8 cellular contexts compared by ENCODE assay signal in the genomic region with DNA sequence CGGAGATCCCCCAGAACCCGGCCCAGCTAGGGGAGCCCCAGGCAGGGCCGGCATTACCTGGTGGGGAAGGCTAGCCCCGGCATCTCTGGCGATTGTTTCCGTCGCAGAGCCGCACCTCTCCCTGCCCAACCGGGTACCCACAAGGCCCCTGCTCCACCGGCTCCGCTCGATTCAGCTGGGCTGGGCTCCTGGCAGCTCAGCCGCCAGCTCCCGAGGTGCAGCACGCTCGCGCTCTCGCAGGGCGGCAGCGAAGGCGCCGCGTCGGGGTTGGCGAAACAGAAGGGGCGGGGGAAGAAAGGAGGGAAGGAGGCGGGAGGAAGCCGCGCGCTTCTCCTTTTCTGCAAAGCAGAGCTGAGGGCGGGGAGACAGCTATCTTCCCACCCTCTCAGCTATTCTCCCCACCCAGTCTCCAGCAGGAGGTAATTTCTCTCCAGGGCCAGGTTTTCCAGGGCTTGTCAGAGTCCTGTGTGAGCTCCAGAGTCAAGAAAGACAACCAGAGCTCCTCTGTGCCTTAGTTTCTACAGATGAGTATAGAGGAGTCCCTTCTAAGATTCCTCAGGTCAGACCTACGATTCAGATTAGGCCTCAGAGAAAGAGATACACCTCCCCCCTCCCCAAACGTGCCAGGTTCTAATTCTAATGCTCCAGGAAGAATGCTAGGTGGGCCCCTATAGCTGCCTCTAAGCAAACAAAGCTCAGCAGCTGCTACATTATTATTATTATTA.
DNase-seq lines count a peak whose midpoint lies in the region; ATAC-seq and TF ChIP-seq lines count a peak whose summit lies in the region.

No MANE protein-coding gene starts in this region.

- H3K27ac Mint-ChIP-seq in CD8-positive, alpha-beta memory T cell = peak overlapping the region; percentile 16 to 94 (median 86)
- H3K27ac Mint-ChIP-seq in activated naive CD4-positive, alpha-beta T cell treated with anti-CD3 and anti-CD28 coated beads, Interleukin-2, amount 50 U/mL, for 24 hours = peak overlapping the region; percentile 18
- peak overlapping the region; percentile 65 for H3K27ac Mint-ChIP-seq in osteocyte (ENCODE audit: unreplicated experiment)

- H3K4me1 Mint-ChIP-seq in CD8-positive, alpha-beta memory T cell = peaks cover 26 to 46% (median 42%) of the 10 kb centered on the region in 3 donors
- peaks cover 48% of the 10 kb centered on the region for H3K4me1 Mint-ChIP-seq in activated naive CD4-positive, alpha-beta T cell treated with anti-CD3 and anti-CD28 coated beads, Interleukin-2, amount 50 U/mL, for 24 hours
- H3K4me1 Mint-ChIP-seq in osteocyte (ENCODE audit: unreplicated experiment) = peaks cover 25% of the 10 kb centered on the region

- CTCF ChIA-PET in CD8-positive, alpha-beta memory T cell (lab: Charles Lee) = interaction anchor here (1.0 to 1.5 kb wide), 3 partner anchors 11 to 64 kb away, joined by 3 read pairs; no protein-coding TSS in a partner anchor

- no peaks in the 10 kb centered on the region for H3K9me3 ChIP-seq in CD8-positive, alpha-beta memory T cell (ENCODE audit: low read length)
- H3K9me3 ChIP-seq in thoracic aorta = no peaks in the 10 kb centered on the region

- H3K36me3 Mint-ChIP-seq in CD8-positive, alpha-beta memory T cell = peaks cover 0 to 2% (median 0%) of the 10 kb centered on the region in 3 donors
- H3K36me3 Mint-ChIP-seq in activated naive CD4-positive, alpha-beta T cell treated with anti-CD3 and anti-CD28 coated beads, Interleukin-2, amount 50 U/mL, for 24 hours = no peaks in the 10 kb centered on the region
- H3K36me3 Mint-ChIP-seq in osteocyte (ENCODE audit: unreplicated experiment) = no peaks in the 10 kb centered on the region

- intact Hi-C loops in head of caudate nucleus (cut with DNase I) = no loop called here

- peak overlapping the region; percentile 74 for H3K4me3 ChIP-seq in CD8-positive, alpha-beta memory T cell (ENCODE audit: low read length)
- H3K4me3 ChIP-seq in HL-60 (replicated peaks; ENCODE audit: insufficient read depth, low read length) = peak overlapping the region; percentile 75
- peak overlapping the region; percentile 83 for H3K4me3 ChIP-seq in thoracic aorta

- POLR2A ChIA-PET in CD8-positive, alpha-beta memory T cell (lab: Charles Lee) = interaction anchor here (0.5 kb wide), 1 partner anchor 25 kb away, joined by 5 read pairs; no protein-coding TSS in a partner anchor

- H3K4me3 Mint-ChIP-seq in CD8-positive, alpha-beta memory T cell = peak overlapping the region; percentile 85 to 95 (median 92)
- H3K4me3 Mint-ChIP-seq in activated naive CD4-positive, alpha-beta T cell treated with anti-CD3 and anti-CD28 coated beads, Interleukin-2, amount 50 U/mL, for 24 hours = peak overlapping the region; percentile 89
- H3K4me3 Mint-ChIP-seq in osteocyte (ENCODE audit: unreplicated experiment) = peak overlapping the region; percentile 90

- peak overlapping the region; percentile 38 for H3K27ac ChIP-seq in CD8-positive, alpha-beta memory T cell (ENCODE audit: low read depth, low read length)
- peak overlapping the region; percentile 72 for H3K27ac ChIP-seq in HL-60 (replicated peaks)
- peak overlapping the region; percentile 43 to 65 for H3K27ac ChIP-seq in thoracic aorta

- no peaks in the 10 kb centered on the region for H3K9me3 Mint-ChIP-seq in CD8-positive, alpha-beta memory T cell
- no peaks in the 10 kb centered on the region for H3K9me3 Mint-ChIP-seq in activated naive CD4-positive, alpha-beta T cell treated with anti-CD3 and anti-CD28 coated beads, Interleukin-2, amount 50 U/mL, for 24 hours
- no peaks in the 10 kb centered on the region for H3K9me3 Mint-ChIP-seq in osteocyte (ENCODE audit: unreplicated experiment)

- in situ Hi-C loops in SK-MEL-5 (cut with HindIII; ENCODE audit: low pct_unique_long_range_greater_than_20kb, low sequenced_read_pairs) = no loop called here

- H3K4me1 ChIP-seq in CD8-positive, alpha-beta memory T cell (ENCODE audit: insufficient read depth, low read length) = peaks cover 26% of the 10 kb centered on the region
- H3K4me1 ChIP-seq in thoracic aorta (ENCODE audit: control insufficient read depth in 1 of 2, low read depth in 2 of 2) = peaks cover 13 to 34% of the 10 kb centered on the region in 2 donors

- no peaks in the 10 kb centered on the region for H3K36me3 ChIP-seq in CD8-positive, alpha-beta memory T cell (ENCODE audit: insufficient read depth, low read length)
- H3K36me3 ChIP-seq in thoracic aorta = no peaks in the 10 kb centered on the region

- no peaks in the 10 kb centered on the region for H3K27me3 ChIP-seq in CD8-positive, alpha-beta memory T cell (ENCODE audit: insufficient read depth, low read length, poor library complexity, severe bottlenecking)
- H3K27me3 ChIP-seq in HL-60 (ENCODE audit: insufficient read depth, poor library complexity, severe bottlenecking) (no peaks in the 10 kb centered on the region), thoracic aorta (replicated peaks; ENCODE audit: insufficient read depth) (no peaks in the 10 kb centered on the region)

- no peaks in the 10 kb centered on the region for H3K27me3 Mint-ChIP-seq in CD8-positive, alpha-beta memory T cell
- H3K27me3 Mint-ChIP-seq in activated naive CD4-positive, alpha-beta T cell treated with anti-CD3 and anti-CD28 coated beads, Interleukin-2, amount 50 U/mL, for 24 hours = no peaks in the 10 kb centered on the region
- H3K27me3 Mint-ChIP-seq in osteocyte (ENCODE audit: unreplicated experiment) = no peaks in the 10 kb centered on the region

- peak; percentile 53 to 82 (median 67) for DNase-seq in CD8-positive, alpha-beta memory T cell
- DNase-seq in HL-60 (ENCODE audit: low read depth in 1 of 2, low spot score in 1 of 2) (peak; percentile 54 to 94), SK-MEL-5 (ENCODE audit: low read depth, low spot score) (peak; percentile 71), head of caudate nucleus (peak; percentile 55 to 95 (median 86)), osteocyte (ENCODE audit: extremely low spot score, unreplicated experiment) (peak; percentile 93), thoracic aorta (ENCODE audit: low spot score) (peak; percentile 25)

- ATAC-seq in GM19455 (IDR thresholded peaks at IDR 0.05; ENCODE audit: unreplicated experiment) (peak; percentile 86), thoracic aorta (ENCODE audit: insufficient number of reproducible peaks, low FRiP score, low read depth) (peak; percentile 44)

- no peak for TF ChIP-seq CTCF in HL-60 (IDR thresholded peaks at IDR 0.05; ENCODE audit: insufficient read depth, low read length)
- TF ChIP-seq CTCF in osteocyte (IDR thresholded peaks at IDR 0.05) = peak; percentile 19
- TF ChIP-seq CTCF in thoracic aorta (IDR thresholded peaks at IDR 0.05) = no peak

Comparison
In these comparisons a context has a peak if more than half of its experiments do, and no peak if none do; other contexts are left out.
1. Peak in every context shown above with its lines: DNase-seq, ATAC-seq, H3K4me3 ChIP-seq and H3K27ac ChIP-seq.
2. DNase-seq: peak in every context shown above with its lines; median percentile 93 in osteocyte; 86 in head of caudate nucleus; 74 in HL-60; 71 in SK-MEL-5; 67 in CD8-positive, alpha-beta memory T cell; 25 in thoracic aorta.
3. H3K27ac Mint-ChIP-seq: peak in every context shown above with its lines; median percentile 86 in CD8-positive, alpha-beta memory T cell; 65 in osteocyte; 18 in activated naive CD4-positive, alpha-beta T cell treated with anti-CD3 and anti-CD28 coated beads, Interleukin-2, amount 50 U/mL, for 24 hours.